Comparison of ENCODE assay signal across 3 cellular contexts in the genomic region with DNA sequence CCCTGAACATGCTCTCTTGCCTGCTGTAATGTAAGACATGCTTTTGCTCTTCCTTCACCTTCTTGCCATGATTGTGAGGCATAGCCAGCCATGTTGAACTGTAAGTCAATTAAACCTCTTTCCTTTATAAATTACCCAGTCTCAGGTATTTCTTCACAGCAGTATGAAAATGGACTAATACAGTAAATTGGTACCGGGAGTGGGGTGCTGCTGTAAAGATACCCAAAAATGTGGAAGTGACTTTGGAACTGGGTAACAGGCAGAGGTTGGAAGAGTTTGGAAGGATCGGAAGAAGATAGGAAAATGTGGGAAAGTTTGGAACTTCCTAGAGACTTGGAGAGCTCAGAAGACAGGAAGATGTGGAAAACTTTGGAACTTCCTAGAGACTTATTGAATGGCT. TPM values are rescaled to one million over a fixed set of nuclear protein-coding genes. Genes with fewer than 3 reads are reported as not detected.
"Had no signal": no experiment of that assay in that cellular context is flagged by ENCODE, and none has a peak within 500 bp of the region (broad histone marks: within the 10 kb centered on the region; RNA-seq: fewer than 3 reads in every experiment).

No MANE protein-coding gene starts in this region.

RNA-seq across cellular contexts. Expression of a gene that starts 49.1 kb away (rescaled TPM):
- total RNA-seq: GM23248, H4, HFFc6 had no signal
- polyA plus RNA-seq: GM23248 had no signal
